8 cellular contexts compared by ENCODE assay signal in genomic region chr15:43185161-43186002, GRCh38. TPM values are rescaled to one million over a fixed set of nuclear protein-coding genes. Genes with fewer than 3 reads are reported as not detected.
A peak's percentile ranks its signal among the peaks of the same experiment; 100 is the strongest.
DNase-seq lines count a peak whose midpoint lies in the region; ATAC-seq and TF ChIP-seq lines count a peak whose summit lies in the region.

TSS of gene CCNDBP1 (plus strand) at chr15:43185403. CDS start at chr15:43185499, 96 bp downstream.

- peak; percentile 61 for TF ChIP-seq CTCF in GM12872 (IDR thresholded peaks at IDR 0.05; ENCODE audit: insufficient read depth, low read depth, low read length)
- TF ChIP-seq CTCF in NB4 (IDR thresholded peaks at IDR 0.05; ENCODE audit: low read depth, low read length), result peak; percentile 25
- TF ChIP-seq CTCF in parathyroid adenoma (IDR thresholded peaks at IDR 0.05), result peak; percentile 28
- TF ChIP-seq CTCF in transverse colon (IDR thresholded peaks at IDR 0.05), result peak in 4 of 5 experiments; percentile 22 to 46 (median 33)

- H3K4me2 ChIP-seq in parathyroid adenoma (ENCODE audit: low read length), result peak within 1 kb of the TSS; percentile 88

- 2% methylated on average over 43 of the region's 69 CpGs; no CpG with 5 or more reads in 1 of the 2 donors for WGBS in transverse colon (ENCODE audit: low coverage in 1 of 2), 2 donors

- no peaks in the 10 kb centered on the region for H3K79me2 ChIP-seq in parathyroid adenoma

- H3K27me3 ChIP-seq in parathyroid adenoma (ENCODE audit: control insufficient read depth, insufficient read depth, low read length), result no peaks in the 10 kb centered on the region
- no peaks in the 10 kb centered on the region for H3K27me3 ChIP-seq in transverse colon

- H3K27ac ChIP-seq in parathyroid adenoma (peak within 1 kb of the TSS; percentile 78), transverse colon (peak within 1 kb of the TSS; percentile 86 to 95 (median 92))

- intact Hi-C loops in Right ventricle myocardium superior (cut with DNase I), result no loop called here
- intact Hi-C loops in transverse colon (cut with DNase I; ENCODE audit: low total_unique reads), result no loop called here

- in situ Hi-C loops in transverse colon (cut with MboI; ENCODE audit: low pct_ligation_motif_present in 1 of 4, low pct_unique_long_range_greater_than_20kb in 1 of 4, low sequenced_read_pairs in 3 of 4), result no loop called here

- peak; percentile 92 for ATAC-seq in HG02571 (IDR thresholded peaks at IDR 0.05; ENCODE audit: unreplicated experiment)
- ATAC-seq in Right ventricle myocardium superior (ENCODE audit: poor library complexity), result peak; percentile 97

- DNase-seq in NB4 (ENCODE audit: low read depth) (peak; percentile 97), SW480 (ENCODE audit: low spot score) (peak; percentile 92), Right ventricle myocardium superior (peak; percentile 99), transverse colon (peak; percentile 98)
- DNase-seq in activated naive CD8-positive, alpha-beta T cell treated with anti-CD3 and anti-CD28 coated beads, Interleukin-2, amount 50 U/mL, for 16 hours (ENCODE audit: low read depth, low spot score), result peak; percentile 52

- peak within 1 kb of the TSS; percentile 89 for H3K4me3 ChIP-seq in NB4 (ENCODE audit: low read depth, low read length)
- H3K4me3 ChIP-seq in parathyroid adenoma (ENCODE audit: low read depth, low read length), result peak within 1 kb of the TSS; percentile 89
- peak within 1 kb of the TSS; percentile 59 to 91 (median 70) for H3K4me3 ChIP-seq in transverse colon

- peak within 1 kb of the TSS; percentile 91 for H2AFZ ChIP-seq in parathyroid adenoma

- H3K9ac ChIP-seq in parathyroid adenoma, result peak within 1 kb of the TSS; percentile 89

- H3K4me1 ChIP-seq in parathyroid adenoma (no peaks in the 10 kb centered on the region), transverse colon (peaks cover 8 to 18% (median 13%) of the 10 kb centered on the region in 4 donors)

- no peak for TF ChIP-seq EP300 in transverse colon (IDR thresholded peaks at IDR 0.05; ENCODE audit: low read depth)

- TF ChIP-seq POLR2A in NB4 (IDR thresholded peaks at IDR 0.05; ENCODE audit: extremely low read depth, insufficient read length), result peak; percentile 84
- peak; percentile 93 for TF ChIP-seq POLR2A in transverse colon (IDR thresholded peaks at IDR 0.05)

- H3K9me3 ChIP-seq in parathyroid adenoma (ENCODE audit: control insufficient read depth, low read length), result no peaks in the 10 kb centered on the region
- H3K9me3 ChIP-seq in transverse colon, result no peaks in the 10 kb centered on the region

- no peaks in the 10 kb centered on the region for H3K36me3 ChIP-seq in parathyroid adenoma (ENCODE audit: control insufficient read depth, insufficient read depth, low read length)
- H3K36me3 ChIP-seq in transverse colon, result peaks cover 0 to 16% (median 7%) of the 10 kb centered on the region in 4 donors

RNA-seq across cellular contexts. Expression of gene CCNDBP1, which starts in this region (rescaled TPM):
- 47.7 TPM for total RNA-seq in Right ventricle myocardium superior
- total RNA-seq in transverse colon, result 100 to 1,000 TPM in 1 of 4 donors, 10 to 100 TPM in 3; 20.7 to 120 (median 80.0) TPM

Comparison
In these comparisons a context has a peak if more than half of its experiments do, and no peak if none do; other contexts are left out.
1. Peak in every context shown above with its lines: DNase-seq, ATAC-seq, H3K4me3 ChIP-seq and H3K27ac ChIP-seq.